In the genomic region with DNA sequence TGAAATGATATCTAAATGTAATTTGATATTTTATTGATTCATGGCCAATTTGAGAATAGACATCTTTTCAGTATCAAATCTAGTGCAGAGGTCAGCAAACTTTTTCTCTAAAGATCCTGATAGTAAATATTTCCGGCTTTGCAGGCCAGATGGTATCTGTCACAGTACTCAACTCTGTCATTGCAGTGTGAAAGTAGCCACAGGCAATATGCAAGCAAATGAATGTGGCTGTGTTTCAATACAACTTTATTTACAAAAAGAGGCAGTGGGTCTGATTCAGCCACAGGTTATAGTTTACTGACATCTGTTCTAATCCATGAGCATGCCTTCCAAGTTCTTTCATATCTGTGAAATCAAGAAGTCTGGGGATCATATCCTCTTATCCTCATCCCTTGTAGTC, we compare ENCODE assay signal across 28 cellular contexts.
"Had no signal": no experiment of that assay in that cellular context is flagged by ENCODE, and none has a peak within 500 bp of the region (broad histone marks: within the 10 kb centered on the region; RNA-seq: fewer than 3 reads in every experiment).

No MANE protein-coding gene starts in this region.

- H3K27ac Mint-ChIP-seq: activated CD4-positive, alpha-beta T cell treated with anti-CD3 and anti-CD28 coated beads for 36 hours; activated CD4-positive, alpha-beta T cell treated with anti-CD3 and anti-CD28 coated beads, Interleukin-2, amount 10 ng/mL, durations not matched to agents 7 days and 5 days; activated CD8-positive, alpha-beta T cell treated with anti-CD3 and anti-CD28 coated beads, Interleukin-2, amount 10 ng/mL, durations not matched to agents 7 days and 5 days; activated naive CD4-positive, alpha-beta T cell treated with anti-CD3 and anti-CD28 coated beads for 36 hours; activated naive CD4-positive, alpha-beta T cell treated with anti-CD3 and anti-CD28 coated beads, Interleukin-2, amount 50 U/mL, for 72 hours; activated T-helper 1 cell treated with anti-CD3 and anti-CD28 coated beads, Interleukin-12 subunit alpha, Interleukin-12 subunit beta, Interleukin-2, Interleukin-4 antibody, amounts not matched to agents 30 ng/mL and 10 ng/mL and 1 ng/mL, durations not matched to agents 14 hours and 24 hours and 36 hours had no signal

- H3K36me3 ChIP-seq: adrenal gland, Peyer's patch had no signal

- H3K9me3 ChIP-seq: adrenal gland, body of pancreas, Peyer's patch had no signal

- H3K4me3 ChIP-seq: adrenal gland, body of pancreas, Peyer's patch had no signal

- H3K36me3 Mint-ChIP-seq: activated naive CD4-positive, alpha-beta T cell treated with anti-CD3 and anti-CD28 coated beads, Interleukin-2, amount 50 U/mL, for 72 hours had no signal

- H3K4me3 Mint-ChIP-seq: activated CD4-positive, alpha-beta T cell treated with anti-CD3 and anti-CD28 coated beads for 36 hours; activated CD4-positive, alpha-beta T cell treated with anti-CD3 and anti-CD28 coated beads, Interleukin-2, amount 10 ng/mL, durations not matched to agents 7 days and 5 days; activated CD8-positive, alpha-beta T cell treated with anti-CD3 and anti-CD28 coated beads, Interleukin-2, amount 10 ng/mL, durations not matched to agents 7 days and 5 days; activated naive CD4-positive, alpha-beta T cell treated with anti-CD3 and anti-CD28 coated beads for 36 hours; activated T-cell treated with anti-CD3 and anti-CD28 coated beads, Interleukin-2, amount 50 U/mL, for 4 hours; activated T-helper 1 cell treated with anti-CD3 and anti-CD28 coated beads, Interleukin-12 subunit alpha, Interleukin-12 subunit beta, Interleukin-2, Interleukin-4 antibody, amounts not matched to agents 30 ng/mL and 10 ng/mL and 1 ng/mL, durations not matched to agents 14 hours and 24 hours and 36 hours had no signal

- ATAC-seq: activated CD4-positive, alpha-beta T cell treated with anti-CD3 and anti-CD28 coated beads for 36 hours; activated CD8-positive, alpha-beta T cell treated with anti-CD3 and anti-CD28 coated beads, Interleukin-2, amount 10 ng/mL, durations not matched to agents 7 days and 5 days; activated naive CD4-positive, alpha-beta T cell treated with anti-CD3 and anti-CD28 coated beads, Interleukin-2, amount 50 U/mL, for 72 hours; activated T-cell treated with anti-CD3 and anti-CD28 coated beads, Interleukin-2, amount 50 U/mL, for 4 hours; body of pancreas had no signal

- H3K27me3 ChIP-seq: adrenal gland, body of pancreas, Peyer's patch had no signal

- H3K27ac ChIP-seq: body of pancreas, Peyer's patch, RWPE1 had no signal

- H3K9me3 Mint-ChIP-seq: activated CD4-positive, alpha-beta T cell treated with anti-CD3 and anti-CD28 coated beads, Interleukin-2, amount 10 ng/mL, durations not matched to agents 7 days and 5 days; activated naive CD4-positive, alpha-beta T cell treated with anti-CD3 and anti-CD28 coated beads for 36 hours; activated T-cell treated with anti-CD3 and anti-CD28 coated beads, Interleukin-2, amount 50 U/mL, for 4 hours; activated T-helper 1 cell treated with anti-CD3 and anti-CD28 coated beads, Interleukin-12 subunit alpha, Interleukin-12 subunit beta, Interleukin-2, Interleukin-4 antibody, amounts not matched to agents 30 ng/mL and 10 ng/mL and 1 ng/mL, durations not matched to agents 14 hours and 24 hours and 36 hours had no signal

- H3K4me1 ChIP-seq: adrenal gland, body of pancreas, Peyer's patch had no signal

- DNase-seq: activated CD4-positive, alpha-beta T cell treated with anti-CD3 and anti-CD28 coated beads for 36 hours; activated CD4-positive, alpha-beta T cell treated with anti-CD3 and anti-CD28 coated beads, Interleukin-2, amount 10 ng/mL, durations not matched to agents 7 days and 5 days; activated CD4-positive, alpha-beta T cell treated with anti-CD3 and anti-CD28 coated beads, Interleukin-2, amount 50 U/mL, for 48 hours; activated CD8-positive, alpha-beta T cell treated with anti-CD3 and anti-CD28 coated beads, Interleukin-2, amount 10 ng/mL, durations not matched to agents 7 days and 5 days; activated gamma-delta T cell treated with Interleukin-2 at 50 U/mL for 16 hours; activated naive CD4-positive, alpha-beta T cell treated with anti-CD3 and anti-CD28 coated beads for 36 hours; activated T-cell treated with anti-CD3 and anti-CD28 coated beads, Interleukin-2, amount 50 U/mL, for 4 hours; adrenal gland; body of pancreas; caudate nucleus; cerebellar nuclear complex; Karpas-422; NCI-H1048; NCI-H1105 treated with DMSO at 0.1 percent for 48 hours; NCI-H1436; NCI-H1694; NCI-H1930; NCI-H2081 treated with DMSO at 0.1 percent for 48 hours; NCI-H226; NCI-H446 treated with DMSO at 0.1 percent for 48 hours; NCI-H524; NCI-H69; NCI-H82; T1000 had no signal

- H3K4me1 Mint-ChIP-seq: activated CD4-positive, alpha-beta T cell treated with anti-CD3 and anti-CD28 coated beads for 36 hours; activated CD4-positive, alpha-beta T cell treated with anti-CD3 and anti-CD28 coated beads, Interleukin-2, amount 10 ng/mL, durations not matched to agents 7 days and 5 days had no signal
